ENCODE assay signal across 7 cellular contexts in genomic region chr1:115337633-115338456, GRCh38. TPM values are rescaled to one million over a fixed set of nuclear protein-coding genes. Genes with fewer than 3 reads are reported as not detected.
A peak's percentile ranks its signal among the peaks of the same experiment; 100 is the strongest.
DNase-seq lines count a peak whose midpoint lies in the region; ATAC-seq, FAIRE-seq and TF ChIP-seq lines count a peak whose summit lies in the region.

Gene NGF, minus strand, starts transcription at chr1:115338249. Its CDS starts 51,454 bp downstream, at chr1:115286795.

- no peaks in the 10 kb centered on the region for H3K36me3 Mint-ChIP-seq in astrocyte (ENCODE audit: low read depth, unreplicated experiment)
- H3K36me3 Mint-ChIP-seq in naive thymus-derived CD4-positive, alpha-beta T cell, result no peaks in the 10 kb centered on the region

- H3K9me3 Mint-ChIP-seq in astrocyte (ENCODE audit: unreplicated experiment), result peaks cover 1% of the 10 kb centered on the region
- H3K9me3 Mint-ChIP-seq in naive thymus-derived CD4-positive, alpha-beta T cell, result peaks cover 0 to 1% (median 0%) of the 10 kb centered on the region in 11 donors

- H3K4me1 Mint-ChIP-seq in astrocyte (ENCODE audit: low read depth, unreplicated experiment), result peaks cover 25% of the 10 kb centered on the region
- peaks cover 0 to 2% (median 0%) of the 10 kb centered on the region in 7 donors for H3K4me1 Mint-ChIP-seq in naive thymus-derived CD4-positive, alpha-beta T cell

- peak within 1 kb of the TSS; percentile 99 for H3K4me2 ChIP-seq in astrocyte (ENCODE audit: low read length)

- H3K27me3 Mint-ChIP-seq in astrocyte (ENCODE audit: low read depth, unreplicated experiment), result peaks cover 19% of the 10 kb centered on the region
- peaks cover 30 to 48% (median 41%) of the 10 kb centered on the region in 5 donors for H3K27me3 Mint-ChIP-seq in naive thymus-derived CD4-positive, alpha-beta T cell

- no peaks in the 10 kb centered on the region for H4K20me1 ChIP-seq in astrocyte (ENCODE audit: insufficient read depth, low read length)

- peak within 1 kb of the TSS; percentile 96 for H2AFZ ChIP-seq in astrocyte (ENCODE audit: low read depth, low read length)

- H3K36me3 ChIP-seq in astrocyte (ENCODE audit: insufficient read depth, low read length) (no peaks in the 10 kb centered on the region), iPS-20b (ENCODE audit: insufficient read depth, low read depth, low read length) (no peaks in the 10 kb centered on the region), tibial artery (no peaks in the 10 kb centered on the region)
- H3K36me3 ChIP-seq in naive thymus-derived CD4-positive, alpha-beta T cell (ENCODE audit: control insufficient read depth in 2 of 3, insufficient read depth in 3 of 3, low read length in 3 of 3), result no peaks in the 10 kb centered on the region

- H3K27ac ChIP-seq in astrocyte (ENCODE audit: low read depth, low read length) (peak within 1 kb of the TSS; percentile 70), iPS-20b (ENCODE audit: low read length) (no peak within 1 kb of the TSS), tibial artery (peak within 1 kb of the TSS; percentile 79)
- no peak within 1 kb of the TSS for H3K27ac ChIP-seq in naive thymus-derived CD4-positive, alpha-beta T cell (ENCODE audit: low read depth, low read length)

- CTCF ChIA-PET in naive thymus-derived CD4-positive, alpha-beta T cell (lab: Charles Lee), result no interaction called here

- H3K27me3 ChIP-seq in astrocyte (ENCODE audit: insufficient read depth, low read length), result peaks cover 3% of the 10 kb centered on the region
- peaks cover 71% of the 10 kb centered on the region for H3K27me3 ChIP-seq in iPS-20b (ENCODE audit: insufficient read depth, low read length)
- H3K27me3 ChIP-seq in tibial artery, result no peaks in the 10 kb centered on the region
- H3K27me3 ChIP-seq in naive thymus-derived CD4-positive, alpha-beta T cell (ENCODE audit: control insufficient read depth in 2 of 2, insufficient read depth in 2 of 2, low read length in 2 of 2), result peaks cover 0 to 4% of the 10 kb centered on the region in 2 donors

- peaks cover 8% of the 10 kb centered on the region for H3K4me1 ChIP-seq in astrocyte (ENCODE audit: insufficient read depth, low read length)
- H3K4me1 ChIP-seq in iPS-20b (ENCODE audit: insufficient read depth, low read length), result 0 out of 2 replicates have a peak, but pooled peaks cover 3% of the 10 kb centered on the region
- H3K4me1 ChIP-seq in tibial artery, result peaks cover 0 to 75% (median 37%) of the 10 kb centered on the region in 4 donors
- no peaks in the 10 kb centered on the region for H3K4me1 ChIP-seq in naive thymus-derived CD4-positive, alpha-beta T cell (ENCODE audit: control insufficient read depth in 2 of 2, insufficient read depth in 2 of 2, low read length in 2 of 2)

- no peak for ATAC-seq in naive thymus-derived CD4-positive, alpha-beta T cell

- no peak for DNase-seq in Jurkat, Clone E6-1 (ENCODE audit: low read depth, low spot score)
- DNase-seq in astrocyte (ENCODE audit: low read depth) (peak; percentile 69), tibial artery (peak; percentile 52 to 84), GM12891 (ENCODE audit: insufficient read length, low spot score) (no peak)
- no peak for DNase-seq in stimulated activated naive CD4-positive, alpha-beta T cell treated with Interleukin-2 at 50 U/mL for 16 hours (lab: John Stamatoyannopoulos, UW)
- no peak for DNase-seq in naive thymus-derived CD4-positive, alpha-beta T cell

- intact Hi-C loops in tibial artery (cut with DNase I; ENCODE audit: low total_unique reads), result loop anchor here (5.0 to 10.0 kb wide), 3 partner anchors 156 to 417 kb away; no protein-coding TSS in a partner anchor
- intact Hi-C loops in naive thymus-derived CD4-positive, alpha-beta T cell (cut with micrococcal nuclease), result no loop called here

- FAIRE-seq in astrocyte (lab: Jason Lieb, UNC) (no peak), GM12891 (lab: Jason Lieb, UNC) (no peak)

- peak within 1 kb of the TSS; percentile 90 for H3K9ac ChIP-seq in astrocyte (ENCODE audit: low read length)
- H3K9ac ChIP-seq in iPS-20b (ENCODE audit: low read depth, low read length), result peak within 1 kb of the TSS; percentile 53; the same call in 1 of the 2 replicates

- TF ChIP-seq CTCF in astrocyte (IDR thresholded peaks at IDR 0.05; ENCODE audit: insufficient read depth, low read depth, low read length), result no peak
- TF ChIP-seq CTCF in tibial artery (IDR thresholded peaks at IDR 0.05), result no peak

- POLR2A ChIA-PET in naive thymus-derived CD4-positive, alpha-beta T cell (lab: Charles Lee), result no interaction called here

- no peak for TF ChIP-seq POLR2A in GM12891 (IDR thresholded peaks at IDR 0.05; ENCODE audit: low read depth, low read length)

- peak within 1 kb of the TSS; percentile 90 for H3K4me3 Mint-ChIP-seq in astrocyte (ENCODE audit: unreplicated experiment)
- no peak within 1 kb of the TSS for H3K4me3 Mint-ChIP-seq in naive thymus-derived CD4-positive, alpha-beta T cell

- H3K27ac Mint-ChIP-seq in astrocyte (ENCODE audit: unreplicated experiment), result peak within 1 kb of the TSS; percentile 83
- no peak within 1 kb of the TSS for H3K27ac Mint-ChIP-seq in naive thymus-derived CD4-positive, alpha-beta T cell

- peaks cover 13% of the 10 kb centered on the region for H3K79me2 ChIP-seq in astrocyte (ENCODE audit: insufficient read depth, low read length)

- peak within 1 kb of the TSS; percentile 46 for H3K4me3 ChIP-seq in Jurkat, Clone E6-1 (ENCODE audit: low read length)
- H3K4me3 ChIP-seq in astrocyte (ENCODE audit: insufficient read depth, low read depth, low read length) (peak within 1 kb of the TSS; percentile 77), iPS-20b (ENCODE audit: low read length) (peak within 1 kb of the TSS; percentile 92), tibial artery (peak within 1 kb of the TSS; percentile 69 to 72)
- no peak within 1 kb of the TSS for H3K4me3 ChIP-seq in naive thymus-derived CD4-positive, alpha-beta T cell (ENCODE audit: low read length)

- no peaks in the 10 kb centered on the region for H3K9me3 ChIP-seq in astrocyte (ENCODE audit: insufficient read depth, low read depth, low read length)
- no peaks in the 10 kb centered on the region for H3K9me3 ChIP-seq in iPS-20b (ENCODE audit: insufficient read depth, low read depth, low read length)
- no peaks in the 10 kb centered on the region for H3K9me3 ChIP-seq in tibial artery
- H3K9me3 ChIP-seq in naive thymus-derived CD4-positive, alpha-beta T cell (ENCODE audit: control insufficient read depth in 2 of 3, low read length in 3 of 3), result no peaks in the 10 kb centered on the region

TF ChIP-seq in GM12891, 5 proteins besides CTCF, POLR2A, EP300 and RAD21:
- no peak for TF ChIP-seq SPI1 (IDR thresholded peaks at IDR 0.05; ENCODE audit: low read depth, low read length)
- no peak for TF ChIP-seq TAF1 (IDR thresholded peaks at IDR 0.05; ENCODE audit: low read depth, low read length)
- TF ChIP-seq POU2F2 (IDR thresholded peaks at IDR 0.05; ENCODE audit: low read depth, low read length), result no peak
- no peak for TF ChIP-seq POLR2AphosphoS5 (IDR thresholded peaks at IDR 0.05; ENCODE audit: low read depth, low read length)
- TF ChIP-seq PAX5 (IDR thresholded peaks at IDR 0.05; ENCODE audit: insufficient read depth, low read length, severe bottlenecking), result no peak
TF ChIP-seq in GM12891: peak in this region for 0.

RNA-seq across cellular contexts. Expression of gene NGF, which starts in this region (rescaled TPM):
- polyA plus RNA-seq in Jurkat, Clone E6-1 (2012; ENCODE audit: insufficient read depth, insufficient read length), result not detected
- total RNA-seq in astrocyte, result 12.5 and 12.9 TPM in 2 replicates
- not detected for polyA plus RNA-seq in GM12891 (2012; ENCODE audit: low read depth, missing spikeins)
- not detected for total RNA-seq in naive thymus-derived CD4-positive, alpha-beta T cell
- not detected for polyA plus RNA-seq in naive thymus-derived CD4-positive, alpha-beta T cell

Comparison
In these comparisons a context has a peak if more than half of its experiments do, and no peak if none do; other contexts are left out.
1. RNA of gene NGF (total RNA-seq): 12.5 to 12.9 TPM in astrocyte; not detected in naive thymus-derived CD4-positive, alpha-beta T cell; every median in the first group is over 10 times any median in the second.
2. DNase-seq: peak in astrocyte (single experiment) and tibial artery (2 of 2); none in Jurkat, Clone E6-1 (single experiment), stimulated activated naive CD4-positive, alpha-beta T cell treated with Interleukin-2 at 50 U/mL for 16 hours (single experiment), GM12891 (single experiment) and naive thymus-derived CD4-positive, alpha-beta T cell (0 of 9).
3. H3K27ac ChIP-seq: peak in astrocyte (single experiment) and tibial artery (2 of 2); none in iPS-20b (single experiment) and naive thymus-derived CD4-positive, alpha-beta T cell (single experiment).